Comparison of ENCODE assay signal across 21 cellular contexts in the genomic region with DNA sequence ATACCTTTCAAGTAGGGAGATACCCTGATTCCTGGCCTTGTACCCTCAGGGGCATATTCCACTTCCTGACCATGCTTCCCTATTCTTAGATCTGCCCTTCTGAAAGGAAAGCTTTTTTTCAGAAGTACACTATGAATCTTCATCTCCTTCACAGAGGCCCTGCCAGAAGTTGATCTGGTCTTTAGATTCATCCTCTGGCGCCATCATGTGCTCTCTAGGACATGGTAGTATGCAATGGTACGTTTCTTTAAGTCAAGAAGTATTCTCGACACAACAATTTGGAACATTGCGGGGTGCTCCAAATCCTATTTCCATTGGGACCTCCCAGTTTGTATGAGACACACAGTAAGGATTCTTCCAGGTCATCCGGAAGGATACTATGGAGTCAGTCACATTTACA. TPM values are rescaled to one million over a fixed set of nuclear protein-coding genes. Genes with fewer than 3 reads are reported as not detected.
"Had no signal": no experiment of that assay in that cellular context is flagged by ENCODE, and none has a peak within 500 bp of the region (broad histone marks: within the 10 kb centered on the region; RNA-seq: fewer than 3 reads in every experiment).

No MANE protein-coding gene starts in this region.

- H3K36me3 ChIP-seq: gastroesophageal sphincter, left ventricle myocardium inferior, tibial nerve, uterus had no signal

- ATAC-seq: gastroesophageal sphincter, natural killer cell had no signal

- H3K27ac ChIP-seq: gastroesophageal sphincter, left ventricle myocardium inferior, tibial nerve, uterus had no signal

- H3K9me3 ChIP-seq: gastroesophageal sphincter, left ventricle myocardium inferior, tibial nerve, uterus had no signal

- H3K9me3 Mint-ChIP-seq: activated naive CD4-positive, alpha-beta T cell treated with anti-CD3 and anti-CD28 coated beads, Interleukin-2, amount 10 ng/mL, durations not matched to agents 7 days and 5 days; activated T-helper 1 cell treated with anti-CD3 and anti-CD28 coated beads, Interleukin-12 subunit alpha, Interleukin-12 subunit beta, Interleukin-2, Interleukin-4 antibody, amounts not matched to agents 30 ng/mL and 10 ng/mL and 1 ng/mL, durations not matched to agents 14 hours and 24 hours and 36 hours; natural killer cell; T-helper 1 cell treated with Interleukin-12 subunit alpha and Interleukin-12 subunit beta and Interleukin-4 antibody, amounts not matched to agents 30 μg/mL and 1 μg/mL, for 36 hours had no signal

- H3K27me3 ChIP-seq: gastroesophageal sphincter, tibial nerve, uterus had no signal

- H3K27ac Mint-ChIP-seq: activated naive CD4-positive, alpha-beta T cell treated with anti-CD3 and anti-CD28 coated beads, Interleukin-2, amount 10 ng/mL, durations not matched to agents 7 days and 5 days; activated T-helper 1 cell treated with anti-CD3 and anti-CD28 coated beads, Interleukin-12 subunit alpha, Interleukin-12 subunit beta, Interleukin-2, Interleukin-4 antibody, amounts not matched to agents 30 ng/mL and 10 ng/mL and 1 ng/mL, durations not matched to agents 14 hours and 24 hours and 36 hours; natural killer cell; T-helper 1 cell treated with Interleukin-12 subunit alpha and Interleukin-12 subunit beta and Interleukin-4 antibody, amounts not matched to agents 30 μg/mL and 1 μg/mL, for 36 hours had no signal

- H3K36me3 Mint-ChIP-seq: activated naive CD4-positive, alpha-beta T cell treated with anti-CD3 and anti-CD28 coated beads, Interleukin-2, amount 10 ng/mL, durations not matched to agents 7 days and 5 days; natural killer cell had no signal

- H3K4me1 ChIP-seq: gastroesophageal sphincter, left ventricle myocardium inferior, tibial nerve, uterus had no signal

- H3K27me3 Mint-ChIP-seq: activated naive CD4-positive, alpha-beta T cell treated with anti-CD3 and anti-CD28 coated beads, Interleukin-2, amount 10 ng/mL, durations not matched to agents 7 days and 5 days had no signal

- H3K4me1 Mint-ChIP-seq: activated naive CD4-positive, alpha-beta T cell treated with anti-CD3 and anti-CD28 coated beads, Interleukin-2, amount 10 ng/mL, durations not matched to agents 7 days and 5 days; natural killer cell had no signal

- H3K4me3 Mint-ChIP-seq: activated naive CD4-positive, alpha-beta T cell treated with anti-CD3 and anti-CD28 coated beads, Interleukin-2, amount 10 ng/mL, durations not matched to agents 7 days and 5 days; activated T-helper 1 cell treated with anti-CD3 and anti-CD28 coated beads, Interleukin-12 subunit alpha, Interleukin-12 subunit beta, Interleukin-2, Interleukin-4 antibody, amounts not matched to agents 30 ng/mL and 10 ng/mL and 1 ng/mL, durations not matched to agents 14 hours and 24 hours and 36 hours; natural killer cell; T-helper 1 cell treated with Interleukin-12 subunit alpha and Interleukin-12 subunit beta and Interleukin-4 antibody, amounts not matched to agents 30 μg/mL and 1 μg/mL, for 36 hours had no signal

- DNase-seq: activated CD4-positive, alpha-beta T cell treated with anti-CD3 and anti-CD28 coated beads, Interleukin-2, amount 50 U/mL, for 1 hour; activated CD4-positive, CD25-positive, alpha-beta regulatory T cell; activated CD8-positive, alpha-beta memory T cell treated with anti-CD3 and anti-CD28 coated beads for 24 hours; activated naive CD4-positive, alpha-beta T cell treated with anti-CD3 and anti-CD28 coated beads, Interleukin-2, amount 10 ng/mL, durations not matched to agents 7 days and 5 days; left ventricle myocardium inferior; mesendoderm; natural killer cell; posterior cingulate gyrus; retina; stimulated activated CD4-positive, alpha-beta T cell treated with anti-CD3 and anti-CD28 coated beads, Interleukin-2, amount 100 ng/mL, for 48 hours; stimulated activated naive CD4-positive, alpha-beta T cell; substantia nigra; uterus had no signal

- H3K4me3 ChIP-seq: gastroesophageal sphincter, left ventricle myocardium inferior, tibial nerve, uterus had no signal

RNA-seq across cellular contexts. Expression of a gene that starts 39.7 kb away (rescaled TPM):
- total RNA-seq: activated T-helper 1 cell treated with anti-CD3 and anti-CD28 coated beads, Interleukin-12 subunit alpha, Interleukin-12 subunit beta, Interleukin-2, Interleukin-4 antibody, amounts not matched to agents 30 ng/mL and 10 ng/mL and 1 ng/mL, durations not matched to agents 14 hours and 24 hours and 36 hours; astrocyte; chondrocyte; epithelial cell of proximal tubule; kidney epithelial cell; natural killer cell had no signal
